ENCODE assay signal across 8 cellular contexts in genomic region chr13:77028202-77028601, GRCh38. TPM values are rescaled to one million over a fixed set of nuclear protein-coding genes. Genes with fewer than 3 reads are reported as not detected.
A peak's percentile ranks its signal among the peaks of the same experiment; 100 is the strongest.
DNase-seq lines count a peak whose midpoint lies in the region; ATAC-seq, FAIRE-seq and TF ChIP-seq lines count a peak whose summit lies in the region.

No MANE protein-coding gene starts in this region.

- H3K4me1 ChIP-seq in H9 (ENCODE audit: insufficient read depth, low read length) (peaks cover 5% of the 10 kb centered on the region; the same call in 1 of the 2 replicates), fibroblast of lung (ENCODE audit: control insufficient read depth, extremely low read depth, insufficient read depth, low read length) (no peaks in the 10 kb centered on the region)

- H2BK120ac ChIP-seq in H9 (ENCODE audit: low read depth, low read length, poor library complexity, severe bottlenecking), result no peak overlapping the region

- ATAC-seq in sciatic nerve (peak; percentile 36), HG02981 (IDR thresholded peaks at IDR 0.05; ENCODE audit: unreplicated experiment) (no peak), GM19397 (IDR thresholded peaks at IDR 0.05; ENCODE audit: unreplicated experiment) (no peak)

- H2BK15ac ChIP-seq in H9 (ENCODE audit: low read depth, low read length), result no peak overlapping the region

- peak overlapping the region; percentile 84 for H3K4me2 ChIP-seq in H9 (ENCODE audit: insufficient read depth, insufficient read length, low read length)
- peak overlapping the region; percentile 89 for H3K4me2 ChIP-seq in fibroblast of lung (ENCODE audit: extremely low read depth, insufficient read depth, low read length)

- H2BK5ac ChIP-seq in H9 (ENCODE audit: insufficient read length, low read length), result no peak overlapping the region

- H4K91ac ChIP-seq in H9 (ENCODE audit: insufficient read length, low read depth, low read length), result no peak overlapping the region

- H3K9me3 ChIP-seq in H9 (ENCODE audit: control insufficient read depth, low read depth, low read length), result no peaks in the 10 kb centered on the region
- H3K9me3 ChIP-seq in fibroblast of lung (ENCODE audit: control insufficient read depth, insufficient read depth, low read depth, low read length), result no peaks in the 10 kb centered on the region

- intact Hi-C loops in sciatic nerve (cut with DNase I), result no loop called here

- H3K27ac Mint-ChIP-seq in H9, result peak overlapping the region in 1 of 3 experiments; percentile 70; a peak in 2 of 7 replicates

- H3K14ac ChIP-seq in H9 (ENCODE audit: insufficient read depth, low read length), result no peak overlapping the region

- H3K4me3 Mint-ChIP-seq in H9, result peak overlapping the region; percentile 80 to 93

- H3K4me1 Mint-ChIP-seq in H9, result peaks cover 28 to 32% of the 10 kb centered on the region in 2 experiments

- no peaks in the 10 kb centered on the region; the same call in 1 of the 2 replicates for H3K27me3 Mint-ChIP-seq in H9 (ENCODE audit: low read depth)

- H4K20me1 ChIP-seq in H9 (ENCODE audit: control insufficient read depth, insufficient read depth, insufficient read length) (no peaks in the 10 kb centered on the region), fibroblast of lung (ENCODE audit: control insufficient read depth, extremely low read depth, insufficient read depth, low read length) (no peaks in the 10 kb centered on the region)

- peak overlapping the region; percentile 70 to 86 (median 78) for H3K4me3 ChIP-seq in fibroblast of lung (replicated peaks in 1 of 4; ENCODE audit: control extremely low read depth in 1 of 4, insufficient read depth in 1 of 4, low read depth in 3 of 4, low read length in 4 of 4)

- H3K27ac ChIP-seq in H9 (ENCODE audit: insufficient read length, low read depth, low read length) (no peak overlapping the region), fibroblast of lung (ENCODE audit: insufficient read depth, low read length) (no peak overlapping the region)

- WGBS in H9 (ENCODE audit: extremely low coverage, insufficient read length, low lambda C conversion rate), result no CpG with 5 or more reads among the region's 5 CpGs

- H3K56ac ChIP-seq in H9 (ENCODE audit: insufficient read length, low read depth, low read length), result no peak overlapping the region

- H3K4ac ChIP-seq in H9 (ENCODE audit: low read depth, low read length), result no peak overlapping the region

- FAIRE-seq in RCC 7860 (lab: Jason Lieb, UNC), result no peak

- no peak overlapping the region for H2BK12ac ChIP-seq in H9 (ENCODE audit: insufficient read length, low read depth, low read length)

- peaks cover 4% of the 10 kb centered on the region; the same call in 1 of the 2 replicates for H3K79me2 ChIP-seq in H9 (ENCODE audit: insufficient read depth, low read length)
- H3K79me2 ChIP-seq in fibroblast of lung (ENCODE audit: control insufficient read depth, insufficient read depth, low read length), result peaks cover 34% of the 10 kb centered on the region

- no peak overlapping the region for H3K23ac ChIP-seq in H9 (ENCODE audit: insufficient read length, low read depth, low read length)

- peaks cover 0 to under 1% (median 0%) of the 10 kb centered on the region in 3 experiments; a peak in 2 of 7 replicates for H3K36me3 Mint-ChIP-seq in H9 (ENCODE audit: insufficient read depth in 1 of 3, low read depth in 3 of 3)

- H3K23me2 ChIP-seq in H9 (ENCODE audit: insufficient read length, low read depth, low read length, poor library complexity, severe bottlenecking), result peaks cover 4% of the 10 kb centered on the region

- H3K9me3 Mint-ChIP-seq in H9, result 0 out of 5 replicates have a peak, but pooled peaks cover 0 to 3% of the 10 kb centered on the region in 2 experiments

- no peak overlapping the region for H2AFZ ChIP-seq in H9 (ENCODE audit: low read length)
- H2AFZ ChIP-seq in fibroblast of lung (ENCODE audit: low read length), result peak overlapping the region; percentile 57

- H3K79me1 ChIP-seq in H9 (ENCODE audit: insufficient read depth, low read depth, low read length, poor library complexity, severe bottlenecking), result peaks cover under 1% of the 10 kb centered on the region

- no peak overlapping the region for H4K5ac ChIP-seq in H9 (ENCODE audit: insufficient read length, low read depth, low read length)

- TF ChIP-seq CTCF in H9 (conservative IDR thresholded peaks at IDR 0.05) (no peak), fibroblast of lung (conservative IDR thresholded peaks at IDR 0.05 in 1 of 2, IDR thresholded peaks at IDR 0.05 in 1 of 2; ENCODE audit: low read depth in 1 of 2, low read length in 2 of 2) (no peak)

- no peaks in the 10 kb centered on the region for H3K36me3 ChIP-seq in fibroblast of lung (ENCODE audit: control insufficient read depth, insufficient read depth, low read length)

- H2AK5ac ChIP-seq in H9 (ENCODE audit: insufficient read length, low read length), result no peak overlapping the region

- H3K18ac ChIP-seq in H9 (ENCODE audit: insufficient read length, low read depth, low read length), result no peak overlapping the region

- H3T11ph ChIP-seq in H9 (ENCODE audit: low read length), result no peak overlapping the region

- H3K27me3 ChIP-seq in H9 (ENCODE audit: insufficient read depth, low read length) (no peaks in the 10 kb centered on the region), fibroblast of lung (ENCODE audit: control insufficient read depth, insufficient read depth, low read length) (no peaks in the 10 kb centered on the region)

- no peak overlapping the region for H2BK20ac ChIP-seq in H9 (ENCODE audit: low read depth, low read length, poor library complexity, severe bottlenecking)

- no peak for DNase-seq in H9
- DNase-seq in RPMI7951 (ENCODE audit: low read depth), result peak; percentile 37
- peak; percentile 44 to 49 for DNase-seq in fibroblast of lung (ENCODE audit: low read depth in 2 of 2)
- no peak for DNase-seq in sciatic nerve (ENCODE audit: low spot score)
- no peak for DNase-seq in GF-D8 (lab: John Stamatoyannopoulos, UW)
- no peak for DNase-seq in RCC 7860 (ENCODE audit: low spot score)

- H4K8ac ChIP-seq in H9 (replicated peaks; ENCODE audit: insufficient read length, low read depth, low read length), result no peak overlapping the region

- H3K9ac ChIP-seq in H9 (ENCODE audit: extremely low read depth, insufficient read length, low read length) (no peak overlapping the region), fibroblast of lung (ENCODE audit: insufficient read depth, low read length) (no peak overlapping the region)

RNA-seq across cellular contexts. Expression of gene FBXL3, which starts 1.2 kb away (rescaled TPM):
- total RNA-seq in H9 (2021) (16.4 and 16.7 TPM in 2 replicates), fibroblast of lung (56.0 and 61.8 TPM in 2 replicates), sciatic nerve (88.8 TPM)
- total RNA-seq in RPMI7951 (2014; rRNA removed; shearing (Covaris generic)), result 48.4 and 53.0 TPM in 2 replicates
- polyA plus RNA-seq in fibroblast of lung, result 33.0 and 48.5 TPM in 2 replicates
- 25.7 and 34.9 TPM in 2 replicates for polyA plus RNA-seq in fibroblast of lung (2012)
- polyA minus RNA-seq in fibroblast of lung (ENCODE audit: low replicate concordance), result 12.2 and 15.1 TPM in 2 replicates

RNA-seq across cellular contexts. Expression of gene CLN5, which starts 36.3 kb away (rescaled TPM):
- total RNA-seq in H9 (2021) (8.3 and 10.1 TPM in 2 replicates), fibroblast of lung (37.8 and 38.0 TPM in 2 replicates), sciatic nerve (46.5 TPM)
- total RNA-seq in RPMI7951 (2014; rRNA removed; shearing (Covaris generic)), result 21.0 and 21.7 TPM in 2 replicates
- polyA plus RNA-seq in fibroblast of lung, result 25.3 and 30.0 TPM in 2 replicates
- 20.2 and 20.8 TPM in 2 replicates for polyA plus RNA-seq in fibroblast of lung (2012)
- 2.1 and 5.3 TPM in 2 replicates for polyA minus RNA-seq in fibroblast of lung (ENCODE audit: low replicate concordance)

Comparison
In these comparisons a context has a peak if more than half of its experiments do, and no peak if none do; other contexts are left out.
1. DNase-seq: peak in RPMI7951 (single experiment) and fibroblast of lung (2 of 2); none in H9 (single experiment), sciatic nerve (single experiment), GF-D8 (single experiment) and RCC 7860 (single experiment).